In genomic region chr19:49921871-49922755, GRCh38 we compare ENCODE assay signal across 9 cellular contexts. TPM values are rescaled to one million over a fixed set of nuclear protein-coding genes. Genes with fewer than 3 reads are reported as not detected.
A peak's percentile ranks its signal among the peaks of the same experiment; 100 is the strongest.
DNase-seq lines count a peak whose midpoint lies in the region; ATAC-seq, FAIRE-seq and TF ChIP-seq lines count a peak whose summit lies in the region.
"Had no signal": no experiment of that assay in that cellular context is flagged by ENCODE, and none has a peak within 500 bp of the region (broad histone marks: within the 10 kb centered on the region; RNA-seq: fewer than 3 reads in every experiment).

No MANE protein-coding gene starts in this region.

- no peak for ATAC-seq in GM21528 (IDR thresholded peaks at IDR 0.05; ENCODE audit: low FRiP score, unreplicated experiment)

- TF ChIP-seq CTCF in bronchial epithelial cell (IDR thresholded peaks at IDR 0.05; ENCODE audit: insufficient read depth, low read length, severe bottlenecking): no peak

- H3K9me3 ChIP-seq in MG63 (no peaks in the 10 kb centered on the region), neuronal stem cell (replicated peaks in 1 of 2; ENCODE audit: control insufficient read depth in 2 of 2, insufficient read depth in 1 of 2, low read depth in 1 of 2, low read length in 2 of 2) (no peaks in the 10 kb centered on the region)
- H3K9me3 ChIP-seq: gastrocnemius medialis had no signal

- peaks cover 36% of the 10 kb centered on the region for H3K79me1 ChIP-seq in neuronal stem cell (ENCODE audit: low read depth, low read length)

- WGBS in neuronal stem cell (ENCODE audit: extremely low coverage in 2 of 2, insufficient read length in 2 of 2, insufficient replicate concordance in 1 of 2), 2 donors: no CpG with 5 or more reads among the region's 19 CpGs

- no peak for FAIRE-seq in bronchial epithelial cell (lab: Jason Lieb, UNC)

- no peak overlapping the region for H3K14ac ChIP-seq in neuronal stem cell (ENCODE audit: low read length)

- no peak overlapping the region for H3K23ac ChIP-seq in neuronal stem cell (ENCODE audit: low read depth, low read length, poor library complexity)

- peaks cover 0 to 12% of the 10 kb centered on the region in 2 donors for H3K4me1 ChIP-seq in neuronal stem cell (ENCODE audit: control insufficient read depth in 2 of 2, insufficient read depth in 1 of 2, low read depth in 1 of 2, low read length in 2 of 2)

- no peak overlapping the region for H3K4me3 ChIP-seq in MG63
- H3K4me3 ChIP-seq in bronchial epithelial cell (ENCODE audit: low read depth, low read length): no peak overlapping the region
- H3K4me3 ChIP-seq in neuronal stem cell (ENCODE audit: low read length in 2 of 2): no peak overlapping the region
- H3K4me3 ChIP-seq: gastrocnemius medialis had no signal

- no peak overlapping the region for H3K9ac ChIP-seq in neuronal stem cell (ENCODE audit: low read depth, low read length, poor library complexity)

- H2BK12ac ChIP-seq in neuronal stem cell (ENCODE audit: low read length): no peak overlapping the region

- H3K27me3 ChIP-seq in MG63 (no peaks in the 10 kb centered on the region), bronchial epithelial cell (ENCODE audit: control insufficient read depth, insufficient read depth, low read length) (no peaks in the 10 kb centered on the region), neuronal stem cell (ENCODE audit: control insufficient read depth in 3 of 3, insufficient read depth in 3 of 3, low read depth in 1 of 3, low read length in 3 of 3) (no peaks in the 10 kb centered on the region)
- H3K27me3 ChIP-seq: gastrocnemius medialis had no signal

- H4K8ac ChIP-seq in neuronal stem cell (ENCODE audit: low read depth, low read length): no peak overlapping the region

- H2BK15ac ChIP-seq in neuronal stem cell (ENCODE audit: low read length): no peak overlapping the region

- DNase-seq in EH (ENCODE audit: low read depth) (peak; percentile 69), MG63 (peak; percentile 59), bronchial epithelial cell (ENCODE audit: low read depth) (peak; percentile 53), neuronal stem cell (ENCODE audit: low spot score) (no peak), NCI-H1694 (lab: John Stamatoyannopoulos, UW) (no peak), NCI-H1105 (lab: John Stamatoyannopoulos, UW) (no peak)
- DNase-seq: activated effector memory CD4-positive, alpha-beta T cell treated with Interleukin-2 at 50 U/mL for 16 hours; gastrocnemius medialis had no signal

- no peak overlapping the region for H4K91ac ChIP-seq in neuronal stem cell (ENCODE audit: low read depth, low read length, poor library complexity)

- no peak overlapping the region for H3K4me2 ChIP-seq in neuronal stem cell (ENCODE audit: insufficient read depth, low read length, poor library complexity, severe bottlenecking)

- H3K36me3 ChIP-seq in MG63: peaks cover 91% of the 10 kb centered on the region
- H3K36me3 ChIP-seq in bronchial epithelial cell (ENCODE audit: control insufficient read depth, insufficient read depth, low read length): peaks cover 21% of the 10 kb centered on the region
- peaks cover 42 to 94% of the 10 kb centered on the region in 2 donors for H3K36me3 ChIP-seq in neuronal stem cell (replicated peaks in 1 of 2; ENCODE audit: control insufficient read depth in 2 of 2, insufficient read depth in 2 of 2, low read length in 2 of 2)

- no peak overlapping the region for H2AK5ac ChIP-seq in neuronal stem cell (ENCODE audit: low read depth, low read length)

- H2BK120ac ChIP-seq in neuronal stem cell (ENCODE audit: low read depth, low read length): no peak overlapping the region

- H3K4ac ChIP-seq in neuronal stem cell (ENCODE audit: low read length): no peak overlapping the region

- no peak overlapping the region for H3K18ac ChIP-seq in neuronal stem cell (ENCODE audit: low read length)

- H2BK5ac ChIP-seq in neuronal stem cell (ENCODE audit: low read length): peak overlapping the region; percentile 56

- no peak overlapping the region for H2AFZ ChIP-seq in neuronal stem cell (ENCODE audit: low read length)

- H3K27ac ChIP-seq in neuronal stem cell (replicated peaks; ENCODE audit: low read length): no peak overlapping the region
- H3K27ac ChIP-seq: gastrocnemius medialis had no signal

RNA-seq across cellular contexts. Expression of gene ATF5, which starts 6.9 kb away (rescaled TPM):
- 4.2 and 19.0 TPM in 2 replicates for total RNA-seq in MG63 (2014; rRNA removed; shearing (Covaris generic); ENCODE audit: low replicate concordance)
- total RNA-seq in bronchial epithelial cell: 1.8 TPM in 2 replicates
- polyA plus RNA-seq in neuronal stem cell (2013, experiment 1 of 2): 7.5 TPM
- 7.7 TPM for polyA plus RNA-seq in neuronal stem cell (2013, experiment 2 of 2)

RNA-seq across cellular contexts. Expression of gene NUP62, which starts 7.2 kb away (rescaled TPM):
- total RNA-seq in MG63 (2014; rRNA removed; shearing (Covaris generic); ENCODE audit: low replicate concordance): 76.0 and 81.5 TPM in 2 replicates
- total RNA-seq in bronchial epithelial cell: 11.8 and 12.1 TPM in 2 replicates
- 69.0 TPM for polyA plus RNA-seq in neuronal stem cell (2013, experiment 1 of 2)
- 72.2 TPM for polyA plus RNA-seq in neuronal stem cell (2013, experiment 2 of 2)

RNA-seq across cellular contexts. Expression of gene IL4I1, which starts 25.4 kb away (rescaled TPM):
- total RNA-seq in MG63 (2014; rRNA removed; shearing (Covaris generic); ENCODE audit: low replicate concordance): 3.6 TPM in 1 of 2 replicates, not detected in the other
- under 0.01 and 0.26 TPM in 2 replicates for total RNA-seq in bronchial epithelial cell
- 0.28 TPM for polyA plus RNA-seq in neuronal stem cell (2013, experiment 1 of 2)
- polyA plus RNA-seq in neuronal stem cell (2013, experiment 2 of 2): 0.26 TPM

RNA-seq across cellular contexts. Expression of gene SIGLEC11, which starts 38.9 kb away (rescaled TPM):
- total RNA-seq in MG63 (2014; rRNA removed; shearing (Covaris generic); ENCODE audit: low replicate concordance): not detected in 2 replicates
- not detected in 2 replicates for total RNA-seq in bronchial epithelial cell
- not detected for polyA plus RNA-seq in neuronal stem cell (2013, experiment 1 of 2)
- not detected for polyA plus RNA-seq in neuronal stem cell (2013, experiment 2 of 2)

RNA-seq across cellular contexts. Expression of gene TBC1D17, which starts 44.6 kb away (rescaled TPM):
- total RNA-seq in MG63 (2014; rRNA removed; shearing (Covaris generic); ENCODE audit: low replicate concordance): 5.2 and 11.5 TPM in 2 replicates
- total RNA-seq in bronchial epithelial cell: 2.1 and 3.1 TPM in 2 replicates
- 29.5 TPM for polyA plus RNA-seq in neuronal stem cell (2013, experiment 1 of 2)
- polyA plus RNA-seq in neuronal stem cell (2013, experiment 2 of 2): 29.9 TPM

Comparison
In these comparisons a context has a peak if more than half of its experiments do, and no peak if none do; other contexts are left out.
1. DNase-seq: peak in EH (single experiment), MG63 (single experiment) and bronchial epithelial cell (single experiment); none in neuronal stem cell (single experiment), NCI-H1694 (single experiment) and NCI-H1105 (single experiment).